ENCODE assay signal across 14 cellular contexts in genomic region chr4:7144374-7145290, GRCh38. TPM values are rescaled to one million over a fixed set of nuclear protein-coding genes. Genes with fewer than 3 reads are reported as not detected.
"Had no signal": no experiment of that assay in that cellular context is flagged by ENCODE, and none has a peak within 500 bp of the region (broad histone marks: within the 10 kb centered on the region; RNA-seq: fewer than 3 reads in every experiment).

No MANE protein-coding gene starts in this region.

- ATAC-seq: left colon, upper lobe of right lung had no signal

- H3K9me3 ChIP-seq: suprapubic skin, upper lobe of right lung had no signal

- H3K27me3 ChIP-seq: brain microvascular endothelial cell had no signal

- H3K27ac ChIP-seq: brain microvascular endothelial cell, epithelial cell of prostate, suprapubic skin, upper lobe of right lung had no signal

- H3K36me3 ChIP-seq: brain microvascular endothelial cell, suprapubic skin, upper lobe of right lung had no signal

- DNase-seq: activated CD4-positive, alpha-beta T cell treated with anti-CD3 and anti-CD28 coated beads, Interleukin-2, amount 50 U/mL, for 48 hours; activated gamma-delta T cell; activated naive CD8-positive, alpha-beta T cell treated with anti-CD3 and anti-CD28 coated beads for 36 hours; activated T-cell treated with anti-CD3 and anti-CD28 coated beads, Interleukin-2, amount 50 U/mL, for 48 hours; brain microvascular endothelial cell; effector memory CD4-positive, alpha-beta T cell; glutamatergic neuron; immature natural killer cell; left colon; stimulated activated CD4-positive, alpha-beta T cell treated with anti-CD3 and anti-CD28 coated beads, Interleukin-2, amount 100 ng/mL, for 48 hours; stimulated activated naive CD4-positive, alpha-beta T cell treated with Interleukin-2 at 50 U/mL for 16 hours; upper lobe of right lung had no signal

- H3K4me3 ChIP-seq: suprapubic skin, upper lobe of right lung had no signal

- H3K4me1 ChIP-seq: suprapubic skin, upper lobe of right lung had no signal

RNA-seq across cellular contexts. Expression of gene SORCS2, which starts 47.7 kb away (rescaled TPM):
- total RNA-seq: activated naive CD8-positive, alpha-beta T cell treated with anti-CD3 and anti-CD28 coated beads for 36 hours had no signal
